ENCODE assay signal across 19 cellular contexts in genomic region chr1:18646776-18647410, GRCh38. TPM values are rescaled to one million over a fixed set of nuclear protein-coding genes. Genes with fewer than 3 reads are reported as not detected.
A peak's percentile ranks its signal among the peaks of the same experiment; 100 is the strongest.
DNase-seq lines count a peak whose midpoint lies in the region; ATAC-seq, FAIRE-seq and TF ChIP-seq lines count a peak whose summit lies in the region.
"Had no signal": no experiment of that assay in that cellular context is flagged by ENCODE, and none has a peak within 500 bp of the region (broad histone marks: within the 10 kb centered on the region; RNA-seq: fewer than 3 reads in every experiment).

No MANE protein-coding gene starts in this region.

- no peak for DNase-seq in breast epithelium (ENCODE audit: low spot score in 2 of 2)
- no peak for DNase-seq in MCF 10A (ENCODE audit: unreplicated experiment)
- DNase-seq in T-helper 17 cell, result no peak
- no peak for DNase-seq in lower lobe of right lung
- no peak for DNase-seq in type B pancreatic cell (ENCODE audit: extremely low spot score, unreplicated experiment)
- no peak for DNase-seq in stimulated activated CD4-positive, alpha-beta T cell treated with anti-CD3 and anti-CD28 coated beads, Interleukin-4, amount 100 ng/mL, for 24 hours
- no peak for DNase-seq in H4 (ENCODE audit: low spot score)
- no peak for DNase-seq in RCC 7860 (ENCODE audit: low spot score)
- DNase-seq: activated CD8-positive, alpha-beta T cell treated with anti-CD3 and anti-CD28 coated beads, Interleukin-2, amount 10 ng/mL, durations not matched to agents 7 days and 5 days; activated gamma-delta T cell treated with Interleukin-2 at 50 U/mL for 16 hours; central memory CD4-positive, alpha-beta T cell; DMS 273 treated with DMSO at 0.1 percent for 48 hours; NCI-H1436; NCI-H510A; testis had no signal

- H3K36me3 ChIP-seq in breast epithelium (no peaks in the 10 kb centered on the region), lower lobe of right lung (no peaks in the 10 kb centered on the region)

- no TSS peak for BruUV-seq in MCF 10A (replicated peaks; lab: Mats Ljungman, UMichigan)

- no peaks in the 10 kb centered on the region for H3K36me3 Mint-ChIP-seq in MCF 10A (ENCODE audit: insufficient read depth, unreplicated experiment)
- H3K36me3 Mint-ChIP-seq in T-helper 17 cell (ENCODE audit: low read depth), result peaks cover 5% of the 10 kb centered on the region
- H3K36me3 Mint-ChIP-seq in type B pancreatic cell, result no peaks in the 10 kb centered on the region

- no peak for TF ChIP-seq CTCF in breast epithelium (IDR thresholded peaks at IDR 0.05)
- TF ChIP-seq CTCF in MCF 10A (IDR thresholded peaks at IDR 0.05; ENCODE audit: unreplicated experiment), result no peak
- no peak for TF ChIP-seq CTCF in lower lobe of right lung (IDR thresholded peaks at IDR 0.05)
- no peak for TF ChIP-seq CTCF in type B pancreatic cell (conservative IDR thresholded peaks at IDR 0.05)

- no peaks in the 10 kb centered on the region for H3K9me3 ChIP-seq in breast epithelium
- no peaks in the 10 kb centered on the region for H3K9me3 ChIP-seq in T-helper 17 cell (ENCODE audit: control insufficient read depth, low read length, poor library complexity, severe bottlenecking)
- H3K9me3 ChIP-seq in lower lobe of right lung, result no peaks in the 10 kb centered on the region
- H3K9me3 ChIP-seq: testis had no signal

- POLR2A ChIA-PET in MCF 10A (lab: Yijun Ruan, JAX), result no interaction called here

- no peaks in the 10 kb centered on the region for H3K4me1 Mint-ChIP-seq in MCF 10A (ENCODE audit: insufficient read depth, unreplicated experiment)
- peaks cover 20% of the 10 kb centered on the region for H3K4me1 Mint-ChIP-seq in T-helper 17 cell
- H3K4me1 Mint-ChIP-seq in type B pancreatic cell (ENCODE audit: unreplicated experiment), result peaks cover 11% of the 10 kb centered on the region

- peaks cover 78% of the 10 kb centered on the region for H3K27me3 Mint-ChIP-seq in MCF 10A (ENCODE audit: insufficient read depth, unreplicated experiment)
- peaks cover 79% of the 10 kb centered on the region for H3K27me3 Mint-ChIP-seq in T-helper 17 cell
- peaks cover 95% of the 10 kb centered on the region for H3K27me3 Mint-ChIP-seq in type B pancreatic cell

- H3K27ac Mint-ChIP-seq in MCF 10A (ENCODE audit: low read depth, unreplicated experiment), result no peak overlapping the region
- H3K27ac Mint-ChIP-seq in T-helper 17 cell, result no peak overlapping the region
- H3K27ac Mint-ChIP-seq in type B pancreatic cell, result no peak overlapping the region
- H3K27ac Mint-ChIP-seq: activated CD8-positive, alpha-beta T cell treated with anti-CD3 and anti-CD28 coated beads, Interleukin-2, amount 10 ng/mL, durations not matched to agents 7 days and 5 days had no signal

- ATAC-seq in T-helper 17 cell (no peak), lower lobe of right lung (peak; percentile 28 to 45)
- ATAC-seq: activated CD8-positive, alpha-beta T cell treated with anti-CD3 and anti-CD28 coated beads, Interleukin-2, amount 10 ng/mL, durations not matched to agents 7 days and 5 days; sciatic nerve had no signal

- intact Hi-C loops in breast epithelium (cut with DNase I; ENCODE audit: low total_unique reads), result no loop called here
- intact Hi-C loops in MCF 10A (cut with micrococcal nuclease), result no loop called here
- intact Hi-C loops in lower lobe of right lung (cut with DNase I), result no loop called here

- H3K4me3 ChIP-seq in breast epithelium (peak overlapping the region in 2 of 3 donors; percentile 38 to 59), lower lobe of right lung (peak overlapping the region; percentile 31)
- H3K4me3 ChIP-seq: testis had no signal

- no peak for FAIRE-seq in RCC 7860 (lab: Jason Lieb, UNC)

- H3K27ac ChIP-seq in breast epithelium (no peak overlapping the region), lower lobe of right lung (no peak overlapping the region)
- H3K27ac ChIP-seq: KMS-11, testis had no signal

- H3K27me3 ChIP-seq in breast epithelium (peaks cover 6 to 98% of the 10 kb centered on the region in 2 donors), lower lobe of right lung (ENCODE audit: low read depth) (peaks cover 98% of the 10 kb centered on the region)
- H3K27me3 ChIP-seq: testis had no signal

- H3K4me1 ChIP-seq in breast epithelium (peaks cover 0 to 14% of the 10 kb centered on the region in 2 donors), lower lobe of right lung (peaks cover 12% of the 10 kb centered on the region)
- H3K4me1 ChIP-seq: testis had no signal

- H3K4me3 Mint-ChIP-seq in MCF 10A (ENCODE audit: unreplicated experiment) (no peak overlapping the region), T-helper 17 cell (peak overlapping the region; percentile 55), type B pancreatic cell (peak overlapping the region; percentile 58)
- H3K4me3 Mint-ChIP-seq: activated CD8-positive, alpha-beta T cell treated with anti-CD3 and anti-CD28 coated beads, Interleukin-2, amount 10 ng/mL, durations not matched to agents 7 days and 5 days had no signal

- H3K9me3 Mint-ChIP-seq in MCF 10A (ENCODE audit: unreplicated experiment) (no peaks in the 10 kb centered on the region), type B pancreatic cell (no peaks in the 10 kb centered on the region)

- TF ChIP-seq POLR2A in breast epithelium (IDR thresholded peaks at IDR 0.05), result no peak

- CTCF ChIA-PET in MCF 10A (lab: Yijun Ruan, JAX), result no interaction called here

RNA-seq across cellular contexts. Expression of gene PAX7, which starts 16.2 kb away (rescaled TPM):
- not detected for total RNA-seq in breast epithelium
- total RNA-seq in MCF 10A (2022), result not detected in 2 replicates
- total RNA-seq in T-helper 17 cell, result not detected
- not detected for total RNA-seq in lower lobe of right lung
- 0.12 and 2.9 TPM in 2 replicates for total RNA-seq in type B pancreatic cell (ENCODE audit: low replicate concordance)
- total RNA-seq in H4 (2014; rRNA removed; shearing (Covaris generic)), result 2.1 and 2.3 TPM in 2 replicates
- total RNA-seq: activated CD8-positive, alpha-beta T cell treated with anti-CD3 and anti-CD28 coated beads, Interleukin-2, amount 10 ng/mL, durations not matched to agents 7 days and 5 days; epithelial cell of proximal tubule; mononuclear cell; sciatic nerve had no signal
